14 cellular contexts compared by ENCODE assay signal in the genomic region with DNA sequence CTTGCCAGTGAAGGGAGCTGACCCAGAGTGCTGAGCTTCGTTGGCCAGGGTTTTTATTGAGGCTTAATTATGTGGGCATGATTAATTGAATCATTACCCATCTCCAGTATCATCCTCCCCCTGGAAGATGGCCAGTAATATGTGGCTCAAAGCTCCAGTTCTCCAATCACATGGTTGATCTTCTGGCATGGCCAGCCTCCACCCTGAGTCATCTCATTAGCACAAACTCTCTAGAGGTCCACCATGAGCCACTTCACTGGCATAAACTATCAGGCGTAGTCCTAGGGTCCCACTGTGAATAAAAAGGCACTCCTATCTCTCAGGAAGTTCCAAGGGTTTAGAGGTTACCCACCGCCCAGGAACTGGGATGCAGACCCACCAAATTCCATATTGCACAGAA.
DNase-seq lines count a peak whose midpoint lies in the region; TF ChIP-seq lines count a peak whose summit lies in the region.
"Had no signal": no experiment of that assay in that cellular context is flagged by ENCODE, and none has a peak within 500 bp of the region (broad histone marks: within the 10 kb centered on the region; RNA-seq: fewer than 3 reads in every experiment).

No MANE protein-coding gene starts in this region.

- no peaks in the 10 kb centered on the region for H3K9me3 ChIP-seq in Peyer's patch

- no peak overlapping the region for H3K4me3 ChIP-seq in fibroblast of mammary gland (ENCODE audit: control insufficient read depth, low read depth, low read length)
- H3K4me3 ChIP-seq in Peyer's patch: no peak overlapping the region

- TF ChIP-seq CTCF in fibroblast of mammary gland (conservative IDR thresholded peaks at IDR 0.05; ENCODE audit: control insufficient read depth, insufficient read depth, low read depth, low read length) (no peak), Peyer's patch (IDR thresholded peaks at IDR 0.05) (no peak)

- peaks cover 0 to 19% (median 0%) of the 10 kb centered on the region in 3 donors for H3K36me3 ChIP-seq in Peyer's patch

- no peak for TF ChIP-seq POLR2A in Peyer's patch (IDR thresholded peaks at IDR 0.05)

- DNase-seq in EH (ENCODE audit: low read depth) (peak; percentile 49), RPMI7951 (ENCODE audit: low read depth) (peak; percentile 39), fibroblast of mammary gland (ENCODE audit: low read depth) (peak; percentile 71), stromal cell of bone marrow (ENCODE audit: low read depth) (peak; percentile 57), NCI-H69 (lab: John Stamatoyannopoulos, UW) (no peak), NCI-H524 treated with DMSO at 0.1 percent for 48 hours (lab: John Stamatoyannopoulos, UW) (no peak), Peyer's patch (no peak), glomerular visceral epithelial cell (ENCODE audit: extremely low spot score) (no peak)
- DNase-seq: DMS79, GDM1, GOT3, NCI-H1092, RPMI8226 had no signal

- H3K27me3 ChIP-seq in Peyer's patch: no peaks in the 10 kb centered on the region

- peaks cover 0 to 8% (median 0%) of the 10 kb centered on the region in 4 donors for H3K4me1 ChIP-seq in Peyer's patch

- H3K27ac ChIP-seq in Peyer's patch: no peak overlapping the region
- H3K27ac ChIP-seq: HL-60 had no signal

Comparison
In these comparisons a context has a peak if more than half of its experiments do, and no peak if none do; other contexts are left out.
1. DNase-seq: peak in EH (single experiment), RPMI7951 (single experiment), fibroblast of mammary gland (single experiment) and stromal cell of bone marrow (single experiment); none in NCI-H69 (single experiment), NCI-H524 treated with DMSO at 0.1 percent for 48 hours (single experiment), Peyer's patch (0 of 3) and glomerular visceral epithelial cell (single experiment).